ENCODE assay signal across 1 cellular context in genomic region chr17:35074711-35075707, GRCh38.
TF ChIP-seq lines count a peak whose summit lies in the region.

No MANE protein-coding gene starts in this region.

TF ChIP-seq in HepG2, 621 proteins besides CTCF, POLR2A, EP300 and RAD21 (continued from another document and continues in another):
- TF ChIP-seq AHDC1 (CRISPR knock-in tag; IDR thresholded peaks at IDR 0.05; ENCODE audit: borderline replicate concordance) (peak; percentile 34; the same call in 1 of the 2 replicates), ZNF816 (CRISPR knock-in tag; IDR thresholded peaks at IDR 0.05; ENCODE audit: borderline replicate concordance) (no peak), ZNF740 (CRISPR knock-in tag; IDR thresholded peaks at IDR 0.05) (no peak), ZNF274 (CRISPR knock-in tag; IDR thresholded peaks at IDR 0.05) (no peak), HCFC1 (IDR thresholded peaks at IDR 0.05; ENCODE audit: low read depth, low read length) (no peak), SOX6 (IDR thresholded peaks at IDR 0.05) (no peak), SOX6 (CRISPR knock-in tag; IDR thresholded peaks at IDR 0.05) (peak; percentile 87), TOE1 (CRISPR knock-in tag; IDR thresholded peaks at IDR 0.05) (no peak), PTBP1 (IDR thresholded peaks at IDR 0.05; ENCODE audit: low read depth, low read length, poor library complexity, severe bottlenecking) (no peak), RNF219 (CRISPR knock-in tag; IDR thresholded peaks at IDR 0.05) (no peak), ATAD3A (CRISPR knock-in tag; IDR thresholded peaks at IDR 0.05) (no peak), PAWR (CRISPR knock-in tag; IDR thresholded peaks at IDR 0.05; ENCODE audit: borderline replicate concordance) (no peak), ZNF83 (CRISPR knock-in tag; IDR thresholded peaks at IDR 0.05; ENCODE audit: borderline replicate concordance) (no peak), HBP1 (CRISPR knock-in tag; IDR thresholded peaks at IDR 0.05; ENCODE audit: low read depth) (0 out of 2 replicates have a peak, but pooled peaks have one; percentile 19), HDAC2 (CRISPR knock-in tag; IDR thresholded peaks at IDR 0.05) (no peak), ZNF7 (CRISPR knock-in tag; IDR thresholded peaks at IDR 0.05) (no peak), EEA1 (CRISPR knock-in tag; IDR thresholded peaks at IDR 0.05; ENCODE audit: borderline replicate concordance) (no peak), BATF2 (CRISPR knock-in tag; IDR thresholded peaks at IDR 0.05) (no peak), PRDM15 (CRISPR knock-in tag; IDR thresholded peaks at IDR 0.05) (no peak), ZNF331 (CRISPR knock-in tag; IDR thresholded peaks at IDR 0.05) (0 out of 2 replicates have a peak, but pooled peaks have one; percentile 19), PREB (CRISPR knock-in tag; IDR thresholded peaks at IDR 0.05) (no peak), ZNF879 (CRISPR knock-in tag; IDR thresholded peaks at IDR 0.05) (no peak), E2F5 (CRISPR knock-in tag; conservative IDR thresholded peaks at IDR 0.05) (no peak), MEIS1 (CRISPR knock-in tag; IDR thresholded peaks at IDR 0.05; ENCODE audit: borderline replicate concordance) (peak; percentile 86; the same call in 1 of the 2 replicates), RORA (CRISPR knock-in tag; IDR thresholded peaks at IDR 0.05) (no peak), ZNF501 (CRISPR knock-in tag; IDR thresholded peaks at IDR 0.05) (no peak), ZNF576 (CRISPR knock-in tag; IDR thresholded peaks at IDR 0.05) (no peak), ARHGAP35 (CRISPR knock-in tag; IDR thresholded peaks at IDR 0.05; ENCODE audit: borderline replicate concordance) (no peak), MED13 (CRISPR knock-in tag; IDR thresholded peaks at IDR 0.05) (no peak), ZNF572 (CRISPR knock-in tag; IDR thresholded peaks at IDR 0.05) (no peak), HNRNPL (IDR thresholded peaks at IDR 0.05; ENCODE audit: low read depth, low read length) (no peak), NCOR1 (IDR thresholded peaks at IDR 0.05; ENCODE audit: borderline replicate concordance, low read length) (peak; percentile 65; the same call in 1 of the 2 replicates), TFAP4 (IDR thresholded peaks at IDR 0.05; ENCODE audit: borderline replicate concordance, low read depth) (peak; percentile 56; the same call in 1 of the 2 replicates), ZNF354B (CRISPR knock-in tag; IDR thresholded peaks at IDR 0.05) (no peak), AHR (CRISPR knock-in tag; IDR thresholded peaks at IDR 0.05) (no peak), IRF2 (CRISPR knock-in tag; IDR thresholded peaks at IDR 0.05) (no peak), ZKSCAN1 (IDR thresholded peaks at IDR 0.05; ENCODE audit: low read length) (no peak), MIXL1 (CRISPR knock-in tag; IDR thresholded peaks at IDR 0.05) (peak; percentile 27; the same call in 1 of the 2 replicates), ZNF451 (CRISPR knock-in tag; IDR thresholded peaks at IDR 0.05) (no peak), HMGXB3 (CRISPR knock-in tag; IDR thresholded peaks at IDR 0.05; ENCODE audit: borderline replicate concordance) (no peak), KMT2A (CRISPR knock-in tag; IDR thresholded peaks at IDR 0.05) (no peak)
